13 cellular contexts compared by ENCODE assay signal in genomic region chr2:216126943-216127342, GRCh38. TPM values are rescaled to one million over a fixed set of nuclear protein-coding genes. Genes with fewer than 3 reads are reported as not detected.
DNase-seq lines count a peak whose midpoint lies in the region; ATAC-seq and TF ChIP-seq lines count a peak whose summit lies in the region.
"Had no signal": no experiment of that assay in that cellular context is flagged by ENCODE, and none has a peak within 500 bp of the region (broad histone marks: within the 10 kb centered on the region; RNA-seq: fewer than 3 reads in every experiment).

No MANE protein-coding gene starts in this region.

- H3K9me3 ChIP-seq in CD4-positive, alpha-beta T cell (ENCODE audit: control insufficient read depth, low read length) = no peaks in the 10 kb centered on the region
- H3K9me3 ChIP-seq in adrenal gland (replicated peaks in 1 of 3) = no peaks in the 10 kb centered on the region
- H3K9me3 ChIP-seq: BLaER1 had no signal

- CTCF ChIA-PET in activated CD8-positive, alpha-beta T cell treated with anti-CD3 and anti-CD28 coated beads for 36 hours (lab: Charles Lee) = interaction anchor here (1.0 kb wide), 2 partner anchors 13 to 17 kb away, joined by 3 read pairs; no protein-coding TSS in a partner anchor
- CTCF ChIA-PET in activated CD8-positive, alpha-beta T cell treated with anti-CD3 and anti-CD28 coated beads, Interleukin-2, amount 10 ng/mL, durations not matched to agents 7 days and 5 days (lab: Charles Lee) = interaction anchor here (0.7 to 4.0 kb wide), 3 partner anchors 8 to 93 kb away, joined by 3 to 14 read pairs (median 4); no protein-coding TSS in a partner anchor
- CTCF ChIA-PET in CD4-positive, alpha-beta T cell (lab: Charles Lee) = interaction anchor here (1.2 to 1.4 kb wide), 2 partner anchors 17 to 42 kb away, joined by 3 read pairs; no protein-coding TSS in a partner anchor

- no peak for ATAC-seq in activated CD8-positive, alpha-beta T cell treated with anti-CD3 and anti-CD28 coated beads for 36 hours
- ATAC-seq in activated CD8-positive, alpha-beta T cell treated with anti-CD3 and anti-CD28 coated beads, Interleukin-2, amount 10 ng/mL, durations not matched to agents 7 days and 5 days = no peak
- no peak for ATAC-seq in CD4-positive, alpha-beta T cell (ENCODE audit: poor library complexity)
- no peak for ATAC-seq in activated T-helper 17 cell treated with anti-CD3 and anti-CD28 coated beads, Interleukin-2, amount 50 U/mL, for 72 hours (replicated peaks)
- no peak for ATAC-seq in foreskin keratinocyte

- H3K4me3 Mint-ChIP-seq in activated CD8-positive, alpha-beta T cell treated with anti-CD3 and anti-CD28 coated beads for 36 hours = no peak overlapping the region
- no peak overlapping the region for H3K4me3 Mint-ChIP-seq in activated CD8-positive, alpha-beta T cell treated with anti-CD3 and anti-CD28 coated beads, Interleukin-2, amount 10 ng/mL, durations not matched to agents 7 days and 5 days
- no peak overlapping the region for H3K4me3 Mint-ChIP-seq in CD4-positive, alpha-beta T cell
- no peak overlapping the region for H3K4me3 Mint-ChIP-seq in activated T-helper 17 cell treated with anti-CD3 and anti-CD28 coated beads, Interleukin-2, amount 50 U/mL, for 72 hours
- no peak overlapping the region for H3K4me3 Mint-ChIP-seq in nephron progenitor cell

- peaks cover 0 to 92% of the 10 kb centered on the region in 2 donors for H3K36me3 ChIP-seq in adrenal gland (replicated peaks in 1 of 2)

- intact Hi-C loops in activated CD8-positive, alpha-beta T cell treated with anti-CD3 and anti-CD28 coated beads for 36 hours (cut with micrococcal nuclease) = no loop called here
- intact Hi-C loops in CD4-positive, alpha-beta T cell (cut with DNase I, micrococcal nuclease) = loop anchor here in 1 of 2 experiments (5.0 kb wide), 1 partner anchor 35 kb away; no protein-coding TSS in a partner anchor
- intact Hi-C loops in adrenal gland (cut with DNase I) = no loop called here

- no peaks in the 10 kb centered on the region for H3K27me3 Mint-ChIP-seq in activated CD8-positive, alpha-beta T cell treated with anti-CD3 and anti-CD28 coated beads for 36 hours
- H3K27me3 Mint-ChIP-seq in activated CD8-positive, alpha-beta T cell treated with anti-CD3 and anti-CD28 coated beads, Interleukin-2, amount 10 ng/mL, durations not matched to agents 7 days and 5 days (ENCODE audit: low read depth) = no peaks in the 10 kb centered on the region
- H3K27me3 Mint-ChIP-seq in CD4-positive, alpha-beta T cell = no peaks in the 10 kb centered on the region
- H3K27me3 Mint-ChIP-seq in activated T-helper 17 cell treated with anti-CD3 and anti-CD28 coated beads, Interleukin-2, amount 50 U/mL, for 72 hours = no peaks in the 10 kb centered on the region
- H3K27me3 Mint-ChIP-seq in nephron progenitor cell (ENCODE audit: low read depth, poor library complexity) = no peaks in the 10 kb centered on the region

- H3K4me3 ChIP-seq in adrenal gland = no peak overlapping the region
- H3K4me3 ChIP-seq: BLaER1 had no signal

- no peaks in the 10 kb centered on the region for H3K4me1 ChIP-seq in foreskin keratinocyte
- no peaks in the 10 kb centered on the region for H3K4me1 ChIP-seq in adrenal gland (replicated peaks in 1 of 2)
- H3K4me1 ChIP-seq: BLaER1 had no signal

- POLR2A ChIA-PET in activated CD8-positive, alpha-beta T cell treated with anti-CD3 and anti-CD28 coated beads for 36 hours (lab: Charles Lee) = interaction anchor here (0.8 to 2.0 kb wide), 3 partner anchors 10 to 20 kb away, joined by 3 to 5 read pairs (median 5); partner anchors contain the start of gene XRCC5
- POLR2A ChIA-PET in activated CD8-positive, alpha-beta T cell treated with anti-CD3 and anti-CD28 coated beads, Interleukin-2, amount 10 ng/mL, durations not matched to agents 7 days and 5 days (lab: Charles Lee) = no interaction called here
- POLR2A ChIA-PET in CD4-positive, alpha-beta T cell (lab: Charles Lee) = interaction anchor here (0.6 kb wide), 1 partner anchor 16 kb away, joined by 3 read pairs; no protein-coding TSS in a partner anchor

- H3K36me3 Mint-ChIP-seq in activated CD8-positive, alpha-beta T cell treated with anti-CD3 and anti-CD28 coated beads for 36 hours (ENCODE audit: low read depth) = peaks cover 72% of the 10 kb centered on the region
- peaks cover 79% of the 10 kb centered on the region for H3K36me3 Mint-ChIP-seq in activated CD8-positive, alpha-beta T cell treated with anti-CD3 and anti-CD28 coated beads, Interleukin-2, amount 10 ng/mL, durations not matched to agents 7 days and 5 days (ENCODE audit: low read depth)
- H3K36me3 Mint-ChIP-seq in CD4-positive, alpha-beta T cell (ENCODE audit: low read depth) = peaks cover 100% of the 10 kb centered on the region
- peaks cover 76% of the 10 kb centered on the region for H3K36me3 Mint-ChIP-seq in activated T-helper 17 cell treated with anti-CD3 and anti-CD28 coated beads, Interleukin-2, amount 50 U/mL, for 72 hours (ENCODE audit: low read depth)
- peaks cover 79% of the 10 kb centered on the region for H3K36me3 Mint-ChIP-seq in nephron progenitor cell (ENCODE audit: low read depth)

- peak overlapping the region; percentile 12 for H3K27ac Mint-ChIP-seq in activated CD8-positive, alpha-beta T cell treated with anti-CD3 and anti-CD28 coated beads for 36 hours
- H3K27ac Mint-ChIP-seq in activated CD8-positive, alpha-beta T cell treated with anti-CD3 and anti-CD28 coated beads, Interleukin-2, amount 10 ng/mL, durations not matched to agents 7 days and 5 days = no peak overlapping the region
- H3K27ac Mint-ChIP-seq in CD4-positive, alpha-beta T cell = peak overlapping the region; percentile 64
- peak overlapping the region; percentile 75 for H3K27ac Mint-ChIP-seq in activated T-helper 17 cell treated with anti-CD3 and anti-CD28 coated beads, Interleukin-2, amount 50 U/mL, for 72 hours
- H3K27ac Mint-ChIP-seq in nephron progenitor cell = peak overlapping the region; percentile 39

- H3K27me3 ChIP-seq in CD4-positive, alpha-beta T cell (ENCODE audit: control insufficient read depth, insufficient read depth, low read length) = no peaks in the 10 kb centered on the region
- no peaks in the 10 kb centered on the region for H3K27me3 ChIP-seq in foreskin keratinocyte
- no peaks in the 10 kb centered on the region for H3K27me3 ChIP-seq in adrenal gland
- H3K27me3 ChIP-seq: BLaER1 had no signal

- DNase-seq in activated CD8-positive, alpha-beta T cell treated with anti-CD3 and anti-CD28 coated beads for 36 hours = no peak
- no peak for DNase-seq in activated CD8-positive, alpha-beta T cell treated with anti-CD3 and anti-CD28 coated beads, Interleukin-2, amount 10 ng/mL, durations not matched to agents 7 days and 5 days
- no peak for DNase-seq in CD4-positive, alpha-beta T cell
- DNase-seq in nephron progenitor cell (no peak), foreskin keratinocyte (no peak), adrenal gland (no peak)
- DNase-seq: COR-L47, NCI-H1048, NCI-H146, NCI-H2081 treated with DMSO at 0.1 percent for 48 hours, NCI-H510A treated with DMSO at 0.1 percent for 48 hours had no signal

- TF ChIP-seq CTCF in activated CD8-positive, alpha-beta T cell treated with anti-CD3 and anti-CD28 coated beads for 36 hours (IDR thresholded peaks at IDR 0.05) = no peak
- TF ChIP-seq CTCF in CD4-positive, alpha-beta T cell (IDR thresholded peaks at IDR 0.05) = no peak
- TF ChIP-seq CTCF in nephron progenitor cell (IDR thresholded peaks at IDR 0.05) (no peak), foreskin keratinocyte (conservative IDR thresholded peaks at IDR 0.05) (no peak), adrenal gland (IDR thresholded peaks at IDR 0.05) (no peak)

- H3K4me1 Mint-ChIP-seq in activated CD8-positive, alpha-beta T cell treated with anti-CD3 and anti-CD28 coated beads for 36 hours (ENCODE audit: low read depth) = peaks cover 73% of the 10 kb centered on the region
- H3K4me1 Mint-ChIP-seq in activated CD8-positive, alpha-beta T cell treated with anti-CD3 and anti-CD28 coated beads, Interleukin-2, amount 10 ng/mL, durations not matched to agents 7 days and 5 days (ENCODE audit: low read depth) = peaks cover 32% of the 10 kb centered on the region
- H3K4me1 Mint-ChIP-seq in CD4-positive, alpha-beta T cell (ENCODE audit: low read depth) = peaks cover 77% of the 10 kb centered on the region
- H3K4me1 Mint-ChIP-seq in activated T-helper 17 cell treated with anti-CD3 and anti-CD28 coated beads, Interleukin-2, amount 50 U/mL, for 72 hours = peaks cover 24% of the 10 kb centered on the region
- no peaks in the 10 kb centered on the region for H3K4me1 Mint-ChIP-seq in nephron progenitor cell

- TF ChIP-seq POLR2A in adrenal gland (IDR thresholded peaks at IDR 0.05) = no peak

- 90 to 95% (median 94%) methylated on average over 5 of the region's 5 CpGs for WGBS in adrenal gland, 4 donors

- no peak overlapping the region for H3K27ac ChIP-seq in CD4-positive, alpha-beta T cell (ENCODE audit: low read depth, low read length)
- H3K27ac ChIP-seq in foreskin keratinocyte (no peak overlapping the region), adrenal gland (no peak overlapping the region)
- H3K27ac ChIP-seq: BLaER1 had no signal

- H3K9me3 Mint-ChIP-seq in activated CD8-positive, alpha-beta T cell treated with anti-CD3 and anti-CD28 coated beads for 36 hours = no peaks in the 10 kb centered on the region
- no peaks in the 10 kb centered on the region for H3K9me3 Mint-ChIP-seq in activated CD8-positive, alpha-beta T cell treated with anti-CD3 and anti-CD28 coated beads, Interleukin-2, amount 10 ng/mL, durations not matched to agents 7 days and 5 days (ENCODE audit: insufficient read depth)
- H3K9me3 Mint-ChIP-seq in CD4-positive, alpha-beta T cell = no peaks in the 10 kb centered on the region
- H3K9me3 Mint-ChIP-seq in activated T-helper 17 cell treated with anti-CD3 and anti-CD28 coated beads, Interleukin-2, amount 50 U/mL, for 72 hours = no peaks in the 10 kb centered on the region
- H3K9me3 Mint-ChIP-seq in nephron progenitor cell = no peaks in the 10 kb centered on the region

RNA-seq across cellular contexts. Expression of gene XRCC5, which starts 17.8 kb away (rescaled TPM):
- total RNA-seq in activated CD8-positive, alpha-beta T cell treated with anti-CD3 and anti-CD28 coated beads for 36 hours = 100 to 1,000 TPM; 541 to 544 TPM
- 100 to 1,000 TPM; 362 to 394 TPM for total RNA-seq in activated CD8-positive, alpha-beta T cell treated with anti-CD3 and anti-CD28 coated beads, Interleukin-2, amount 10 ng/mL, durations not matched to agents 7 days and 5 days
- total RNA-seq in CD4-positive, alpha-beta T cell = 100 to 1,000 TPM; 126 to 129 TPM
- total RNA-seq in activated T-helper 17 cell treated with anti-CD3 and anti-CD28 coated beads, Interleukin-2, amount 50 U/mL, for 72 hours = 100 to 1,000 TPM; 391 to 617 TPM
- 290 and 298 TPM in 2 replicates for total RNA-seq in foreskin keratinocyte
- polyA plus RNA-seq in foreskin keratinocyte = 161 and 180 TPM in 2 replicates
- 100 to 1,000 TPM; 104 to 224 (median 158) TPM for total RNA-seq in adrenal gland
- 100 to 1,000 TPM in 1 of 3 donors, 10 to 100 TPM in 2; 58.4 to 198 (median 59.5) TPM for polyA plus RNA-seq in adrenal gland

RNA-seq across cellular contexts. Expression of gene TMEM169, which starts 45.2 kb away (rescaled TPM):
- total RNA-seq in activated CD8-positive, alpha-beta T cell treated with anti-CD3 and anti-CD28 coated beads for 36 hours = under 1 TPM; 0.76 to 0.83 TPM
- 1 to 10 TPM; 1.2 to 1.4 TPM for total RNA-seq in activated CD8-positive, alpha-beta T cell treated with anti-CD3 and anti-CD28 coated beads, Interleukin-2, amount 10 ng/mL, durations not matched to agents 7 days and 5 days
- total RNA-seq in CD4-positive, alpha-beta T cell = under 1 TPM; 0.27 to 0.53 TPM
- total RNA-seq in activated T-helper 17 cell treated with anti-CD3 and anti-CD28 coated beads, Interleukin-2, amount 50 U/mL, for 72 hours = 1 to 10 TPM; 1.4 to 1.5 TPM
- total RNA-seq in foreskin keratinocyte (0.11 TPM in 1 of 2 replicates, not detected in the other), adrenal gland (1 to 10 TPM in 2 of 8 donors, under 1 TPM in 6; 0.12 to 1.3 (median 0.64) TPM)
- polyA plus RNA-seq in foreskin keratinocyte (0.04 TPM in 2 replicates), adrenal gland (1 to 10 TPM in 1 of 3 donors, under 1 TPM in 2; 0.24 to 1.2 (median 0.88) TPM)

RNA-seq across cellular contexts. Expression of gene PECR, which starts 45.3 kb away (rescaled TPM):
- total RNA-seq in activated CD8-positive, alpha-beta T cell treated with anti-CD3 and anti-CD28 coated beads for 36 hours = 10 to 100 TPM; 21.1 to 22.5 TPM
- total RNA-seq in activated CD8-positive, alpha-beta T cell treated with anti-CD3 and anti-CD28 coated beads, Interleukin-2, amount 10 ng/mL, durations not matched to agents 7 days and 5 days = 10 to 100 TPM; 29.0 to 30.3 TPM
- total RNA-seq in CD4-positive, alpha-beta T cell = 10 to 100 TPM in 1 of 2 experiments, 1 to 10 TPM in 1; 9.1 to 10.3 TPM
- 10 to 100 TPM; 27.7 to 27.8 TPM for total RNA-seq in activated T-helper 17 cell treated with anti-CD3 and anti-CD28 coated beads, Interleukin-2, amount 50 U/mL, for 72 hours
- total RNA-seq in foreskin keratinocyte (8.1 and 8.6 TPM in 2 replicates), adrenal gland (10 to 100 TPM in 5 of 8 donors, 1 to 10 TPM in 3; 6.0 to 22.2 (median 10.8) TPM)
- polyA plus RNA-seq in foreskin keratinocyte (6.4 and 8.0 TPM in 2 replicates), adrenal gland (10 to 100 TPM in 1 of 3 donors, 1 to 10 TPM in 2; 5.3 to 11.3 (median 8.2) TPM)
